In the genomic region with DNA sequence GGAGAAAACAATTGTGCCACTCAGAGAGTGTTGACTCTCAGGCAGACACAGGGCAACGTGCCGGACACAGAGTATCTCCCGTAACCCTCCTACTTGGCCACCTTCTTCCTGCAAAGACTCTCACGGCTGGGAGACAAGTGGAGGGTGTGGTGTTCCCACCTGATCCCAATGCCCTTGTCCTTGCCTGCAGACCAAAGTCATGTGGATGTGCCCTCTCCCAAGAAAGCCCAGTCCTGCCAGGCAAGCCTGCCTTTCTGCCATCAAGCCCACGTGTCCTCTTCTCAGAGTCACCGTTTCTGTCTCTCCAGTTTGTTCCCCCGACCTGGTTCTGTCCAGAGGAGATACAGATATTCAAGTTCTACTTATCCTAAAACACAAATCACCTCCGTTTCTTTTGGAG, we compare ENCODE assay signal across 22 cellular contexts. TPM values are rescaled to one million over a fixed set of nuclear protein-coding genes. Genes with fewer than 3 reads are reported as not detected.
A peak's percentile ranks its signal among the peaks of the same experiment; 100 is the strongest.
DNase-seq lines count a peak whose midpoint lies in the region; ATAC-seq, FAIRE-seq and TF ChIP-seq lines count a peak whose summit lies in the region.
"Had no signal": no experiment of that assay in that cellular context is flagged by ENCODE, and none has a peak within 500 bp of the region (broad histone marks: within the 10 kb centered on the region; RNA-seq: fewer than 3 reads in every experiment).

No MANE protein-coding gene starts in this region.

- FAIRE-seq in GM12892 (lab: Jason Lieb, UNC): no peak
- FAIRE-seq: A549, D721Med, G401.6, GM12891, GM18507 had no signal

- no peak for TF ChIP-seq CTCF in colonic mucosa (IDR thresholded peaks at IDR 0.05)
- no peak for TF ChIP-seq CTCF in hepatocyte (IDR thresholded peaks at IDR 0.05; ENCODE audit: poor library complexity)
- no peak for TF ChIP-seq CTCF in mucosa of descending colon (IDR thresholded peaks at IDR 0.05)

- no peak overlapping the region for H3K27ac Mint-ChIP-seq in T-cell
- H3K27ac Mint-ChIP-seq: CD4-positive, alpha-beta T cell; GM23338; HFFc6 had no signal

- no peak overlapping the region for H3K4me2 ChIP-seq in hepatocyte
- H3K4me2 ChIP-seq: A549, GM23338 had no signal

- H2AFZ ChIP-seq in hepatocyte: no peak overlapping the region
- H2AFZ ChIP-seq: GM23338 had no signal

- TF ChIP-seq POLR2A in GM12892 (IDR thresholded peaks at IDR 0.05; ENCODE audit: low read depth, low read length): no peak

- H3K27me3 Mint-ChIP-seq in T-cell: peaks cover 20 to 33% of the 10 kb centered on the region in 2 donors

- no peaks in the 10 kb centered on the region for H3K79me2 ChIP-seq in hepatocyte

- intact Hi-C loops in colonic mucosa (cut with DNase I) (no loop called here), mucosa of descending colon (cut with DNase I, micrococcal nuclease) (no loop called here)

- H3K36me3 ChIP-seq in colonic mucosa (no peaks in the 10 kb centered on the region), hepatocyte (replicated peaks; ENCODE audit: insufficient read depth, low read depth) (no peaks in the 10 kb centered on the region), mucosa of descending colon (ENCODE audit: low read depth) (no peaks in the 10 kb centered on the region)

- H3K4me3 ChIP-seq in colonic mucosa: no peak overlapping the region
- no peak overlapping the region for H3K4me3 ChIP-seq in hepatocyte
- no peak overlapping the region for H3K4me3 ChIP-seq in mucosa of descending colon
- H3K4me3 ChIP-seq: A549, GM23338 had no signal

- CTCF ChIA-PET in T-cell (lab: Charles Lee): no interaction called here

- H3K36me3 Mint-ChIP-seq in T-cell: no peaks in the 10 kb centered on the region

- H3K27me3 ChIP-seq in colonic mucosa (no peaks in the 10 kb centered on the region), hepatocyte (no peaks in the 10 kb centered on the region)

- no peaks in the 10 kb centered on the region for H3K4me1 Mint-ChIP-seq in T-cell

- no peaks in the 10 kb centered on the region for H4K20me1 ChIP-seq in hepatocyte (ENCODE audit: insufficient read depth, poor library complexity, severe bottlenecking)

- H3K9me3 ChIP-seq in colonic mucosa (no peaks in the 10 kb centered on the region), hepatocyte (ENCODE audit: low read depth) (no peaks in the 10 kb centered on the region), mucosa of descending colon (no peaks in the 10 kb centered on the region)
- H3K9me3 ChIP-seq: A549, Caco-2 had no signal

- peak overlapping the region in 1 of 2 donors; percentile 40 for H3K9ac ChIP-seq in colonic mucosa (ENCODE audit: low read depth in 2 of 2, low read length in 2 of 2)

- H3K9me2 ChIP-seq in hepatocyte (replicated peaks; ENCODE audit: insufficient read depth): no peaks in the 10 kb centered on the region

- POLR2A ChIA-PET in T-cell (lab: Charles Lee): no interaction called here

- H3K9me3 Mint-ChIP-seq in T-cell: peaks cover 0 to 4% (median 0%) of the 10 kb centered on the region in 3 donors
- H3K9me3 Mint-ChIP-seq: CD4-positive, alpha-beta T cell; HFFc6 had no signal

- DNase-seq in colonic mucosa (peak; percentile 31), hepatocyte (ENCODE audit: low spot score) (no peak), mucosa of descending colon (no peak), ureter (ENCODE audit: low spot score) (peak; percentile 29), GM12892 (ENCODE audit: insufficient read length) (no peak), T-cell (no peak)
- DNase-seq: AML-193; CD4-positive, alpha-beta T cell; H7; HFFc6 had no signal

- H3K4me1 ChIP-seq in colonic mucosa (peaks cover 3% of the 10 kb centered on the region), hepatocyte (ENCODE audit: insufficient read depth) (no peaks in the 10 kb centered on the region), mucosa of descending colon (ENCODE audit: low read depth) (peaks cover 14% of the 10 kb centered on the region)
- H3K4me1 ChIP-seq: A549 had no signal

- 86% methylated on average over 8 of the region's 8 CpGs for WGBS in hepatocyte (ENCODE audit: low lambda C conversion rate, missing lambda C conversion rate)

- H3K4me3 Mint-ChIP-seq in T-cell: no peak overlapping the region
- H3K4me3 Mint-ChIP-seq: CD4-positive, alpha-beta T cell; GM23338; HFFc6 had no signal

- ATAC-seq in mucosa of descending colon (peak; percentile 20), HG03571 (IDR thresholded peaks at IDR 0.05; ENCODE audit: unreplicated experiment) (no peak), GM19452 (IDR thresholded peaks at IDR 0.05; ENCODE audit: unreplicated experiment) (no peak), T-cell (replicated peaks in 1 of 4) (no peak)
- ATAC-seq: A549, GM23338 had no signal

- H3K27ac ChIP-seq in colonic mucosa: no peak overlapping the region
- H3K27ac ChIP-seq in hepatocyte: peak overlapping the region; percentile 76
- H3K27ac ChIP-seq: A549, C4-2B had no signal

RNA-seq across cellular contexts. Expression of a gene that starts 0.7 kb away (rescaled TPM):
- total RNA-seq in colonic mucosa (1 to 10 TPM; 5.0 to 9.1 TPM), hepatocyte (21.1 and 23.4 TPM in 2 replicates), mucosa of descending colon (1 to 10 TPM; 2.8 to 8.9 (median 2.8) TPM), ureter (not detected), T-cell (under 1 TPM in 3 of 5 donors, not detected in 2; 0.82 to 0.96 (median 0.89) TPM)
- 16.7 and 23.4 TPM in 2 replicates for polyA plus RNA-seq in hepatocyte
- not detected for polyA plus RNA-seq in GM12892 (2012; ENCODE audit: missing spikeins)
- total RNA-seq: CD4-positive, alpha-beta T cell; GM23338; H7; HFFc6; HT-29 had no signal
- polyA plus RNA-seq: BJ had no signal

RNA-seq across cellular contexts. Expression of a gene that starts 30.7 kb away (rescaled TPM):
- total RNA-seq in colonic mucosa (1 to 10 TPM in 1 of 2 donors, not detected in 1; 2.5 TPM), hepatocyte (not detected in 2 replicates), mucosa of descending colon (under 1 TPM in 1 of 3 donors, not detected in 2; 0.75 TPM), ureter (not detected), T-cell (1 to 10 TPM in 3 of 5 donors, not detected in 2; 1.4 to 2.1 (median 2.0) TPM)
- 0.39 TPM in 1 of 2 replicates, not detected in the other for polyA plus RNA-seq in hepatocyte
- not detected for polyA plus RNA-seq in GM12892 (2012; ENCODE audit: missing spikeins)
- total RNA-seq: Caco-2; CD4-positive, alpha-beta T cell; GM23338; H7; HFFc6; HT-29 had no signal
- polyA plus RNA-seq: A549, BJ had no signal

Comparison
In these comparisons a context has a peak if more than half of its experiments do, and no peak if none do; other contexts are left out.
1. DNase-seq: peak in colonic mucosa (single experiment) and ureter (single experiment); none in hepatocyte (single experiment), mucosa of descending colon (0 of 3), GM12892 (single experiment) and T-cell (0 of 34).